ENCODE assay signal across 18 cellular contexts in the genomic region with DNA sequence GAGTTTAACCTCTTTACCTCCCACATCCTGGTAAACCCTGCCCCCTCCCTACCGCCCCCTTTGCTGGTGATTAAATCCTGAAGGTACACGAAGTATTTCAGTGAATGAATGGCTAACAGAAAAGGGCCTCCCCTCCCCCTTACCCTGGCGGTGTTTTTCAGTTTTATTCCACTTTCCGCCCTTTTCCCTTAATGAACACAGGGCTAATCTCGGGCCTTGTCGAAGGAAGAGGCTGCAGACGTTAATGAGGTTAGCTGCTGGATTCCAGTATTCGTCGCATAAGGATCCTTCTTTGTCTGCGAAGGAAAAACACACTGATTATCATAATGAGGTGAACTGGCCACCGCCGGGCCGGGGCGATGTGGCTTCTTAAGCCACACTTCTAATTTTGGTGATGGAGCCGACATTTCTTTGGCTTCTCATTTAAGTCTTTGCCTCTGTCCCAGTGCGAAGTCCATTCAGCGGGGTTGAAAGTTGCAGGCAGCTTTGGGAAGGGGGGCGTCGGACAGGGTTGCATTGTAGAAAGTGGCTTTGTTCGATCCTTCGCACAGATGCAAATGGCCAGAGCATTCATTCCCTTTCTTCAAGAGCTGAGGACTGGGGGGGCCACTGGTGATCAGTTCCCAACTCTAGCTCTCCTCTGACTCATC. TPM values are rescaled to one million over a fixed set of nuclear protein-coding genes. Genes with fewer than 3 reads are reported as not detected.
"Had no signal": no experiment of that assay in that cellular context is flagged by ENCODE, and none has a peak within 500 bp of the region (broad histone marks: within the 10 kb centered on the region; RNA-seq: fewer than 3 reads in every experiment).

No MANE protein-coding gene starts in this region.

- H3K4me3 Mint-ChIP-seq: stimulated activated memory B cell treated with anti-CD40 and anti-IgM and Interleukin-4, amounts not matched to agents 10 μg/mL and 1 μg/mL and 100 μg/mL, for 72 hours had no signal

- H3K27ac ChIP-seq: breast epithelium, foreskin keratinocyte, pancreas, skin epidermis, transverse colon had no signal

- H3K27me3 ChIP-seq: pancreas had no signal

- H3K27ac Mint-ChIP-seq: activated naive CD4-positive, alpha-beta T cell treated with anti-CD3 and anti-CD28 coated beads, Interleukin-2, amount 50 U/mL, for 72 hours; stimulated activated memory B cell treated with anti-CD40 and anti-IgM and Interleukin-4, amounts not matched to agents 10 μg/mL and 1 μg/mL and 100 μg/mL, for 72 hours had no signal

- H3K4me3 ChIP-seq: breast epithelium, pancreas, skin epidermis, transverse colon had no signal

- H3K36me3 ChIP-seq: breast epithelium, pancreas, transverse colon had no signal

- DNase-seq: activated CD4-positive, alpha-beta T cell treated with anti-CD3 and anti-CD28 coated beads, Interleukin-2, amount 50 U/mL, for 4 hours; activated CD4-positive, CD25-positive, alpha-beta regulatory T cell treated with anti-CD3 and anti-CD28 coated beads, Interleukin-2, amount 50 U/mL, for 72 hours; activated effector memory CD4-positive, alpha-beta T cell treated with Interleukin-2 at 50 U/mL for 16 hours; activated T-cell treated with anti-CD3 and anti-CD28 coated beads, Interleukin-2, amount 50 U/mL, for 1 hour; amygdala; foreskin keratinocyte; head of caudate nucleus; left ventricle myocardium superior; mesenchymal stem cell; nephron progenitor cell; pancreas; transverse colon had no signal

- H3K4me1 Mint-ChIP-seq: stimulated activated memory B cell treated with anti-CD40 and anti-IgM and Interleukin-4, amounts not matched to agents 10 μg/mL and 1 μg/mL and 100 μg/mL, for 72 hours had no signal

- H3K9me3 ChIP-seq: pancreas, transverse colon had no signal

- H3K4me1 ChIP-seq: breast epithelium, foreskin keratinocyte, pancreas, transverse colon had no signal

RNA-seq across cellular contexts. Expression of a gene that starts 6.5 kb away (rescaled TPM):
- total RNA-seq: activated naive CD4-positive, alpha-beta T cell treated with anti-CD3 and anti-CD28 coated beads, Interleukin-2, amount 50 U/mL, for 72 hours; chondrocyte; T-helper 2 cell treated with Interferon-gamma antibody and Interleukin-4, amounts not matched to agents 100 ng/mL and 5 ng/mL, for 36 hours had no signal
